ENCODE assay signal across 13 cellular contexts in the genomic region with DNA sequence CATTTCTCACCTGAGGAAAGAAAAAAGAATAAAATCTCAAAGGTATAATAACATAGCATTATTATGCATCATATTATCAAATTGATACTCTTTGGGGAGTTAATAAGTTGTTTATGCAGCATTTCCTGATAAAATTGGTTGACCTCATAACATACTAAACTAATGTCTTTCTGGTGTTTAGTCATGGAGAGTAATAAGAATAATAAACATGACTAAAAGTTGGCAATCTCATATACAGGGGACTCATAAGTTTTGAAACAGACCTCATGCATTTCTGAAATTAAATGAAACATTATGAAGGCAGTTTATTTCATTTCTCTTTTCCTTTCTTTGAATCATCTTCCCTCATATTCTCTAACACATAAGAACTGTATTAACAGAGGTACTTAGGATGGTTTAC.
"Had no signal": no experiment of that assay in that cellular context is flagged by ENCODE, and none has a peak within 500 bp of the region (broad histone marks: within the 10 kb centered on the region; RNA-seq: fewer than 3 reads in every experiment).

No MANE protein-coding gene starts in this region.

- H3K27ac Mint-ChIP-seq: activated naive CD4-positive, alpha-beta T cell treated with anti-CD3 and anti-CD28 coated beads, Interleukin-2, amount 50 U/mL, for 24 hours; endodermal cell; naive thymus-derived CD4-positive, alpha-beta T cell; T-helper 1 cell treated with Interleukin-12 subunit alpha and Interleukin-12 subunit beta and Interleukin-4 antibody, amounts not matched to agents 30 μg/mL and 1 μg/mL, for 36 hours had no signal

- ATAC-seq: esophagus mucosa; gastroesophageal sphincter; naive thymus-derived CD4-positive, alpha-beta T cell had no signal

- H3K36me3 Mint-ChIP-seq: activated naive CD4-positive, alpha-beta T cell treated with anti-CD3 and anti-CD28 coated beads, Interleukin-2, amount 50 U/mL, for 24 hours had no signal

- H3K4me3 Mint-ChIP-seq: activated naive CD4-positive, alpha-beta T cell treated with anti-CD3 and anti-CD28 coated beads, Interleukin-2, amount 50 U/mL, for 24 hours; endodermal cell; naive thymus-derived CD4-positive, alpha-beta T cell; T-helper 1 cell treated with Interleukin-12 subunit alpha and Interleukin-12 subunit beta and Interleukin-4 antibody, amounts not matched to agents 30 μg/mL and 1 μg/mL, for 36 hours had no signal

- H3K9me3 Mint-ChIP-seq: activated naive CD4-positive, alpha-beta T cell treated with anti-CD3 and anti-CD28 coated beads, Interleukin-2, amount 50 U/mL, for 24 hours; endodermal cell had no signal

- H3K4me3 ChIP-seq: gastroesophageal sphincter, tibial nerve had no signal

- DNase-seq: activated CD4-positive, alpha-beta T cell treated with anti-CD3 and anti-CD28 coated beads, Interleukin-2, amount 50 U/mL, for 1 hour; amniotic stem cell; brain microvascular endothelial cell; endodermal cell; kidney glomerular epithelial cell; naive thymus-derived CD4-positive, alpha-beta T cell; posterior cingulate gyrus; small intestine had no signal
